ENCODE assay signal across 17 cellular contexts in the genomic region with DNA sequence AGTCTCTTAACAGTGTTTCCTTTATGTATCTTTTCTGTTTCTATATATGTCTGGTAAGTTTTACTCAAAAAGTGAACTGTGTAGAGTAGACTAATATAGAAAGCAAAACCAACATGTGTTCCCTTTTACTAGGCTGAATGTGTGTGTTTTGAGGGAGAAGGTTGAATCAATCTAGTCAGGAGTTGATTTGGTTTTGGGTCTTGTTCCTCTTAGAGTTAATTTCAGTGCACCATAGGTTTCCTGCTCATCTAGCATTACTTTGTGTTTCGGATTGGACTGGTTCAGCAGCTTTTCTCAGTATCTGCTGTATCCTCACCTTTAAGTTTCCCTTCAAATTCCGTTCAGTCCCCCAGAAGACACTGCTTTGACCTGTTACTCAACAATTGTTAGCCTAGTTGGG. TPM values are rescaled to one million over a fixed set of nuclear protein-coding genes. Genes with fewer than 3 reads are reported as not detected.
DNase-seq lines count a peak whose midpoint lies in the region; ATAC-seq and TF ChIP-seq lines count a peak whose summit lies in the region.
"Had no signal": no experiment of that assay in that cellular context is flagged by ENCODE, and none has a peak within 500 bp of the region (broad histone marks: within the 10 kb centered on the region; RNA-seq: fewer than 3 reads in every experiment).

No MANE protein-coding gene starts in this region.

- intact Hi-C loops in mammary epithelial cell (cut with micrococcal nuclease): no loop called here

- H3K4me3 ChIP-seq in mammary epithelial cell (replicated peaks in 1 of 3; ENCODE audit: insufficient read depth in 1 of 3, low read depth in 2 of 3, low read length in 3 of 3): no peak overlapping the region
- H3K4me3 ChIP-seq: mucosa of descending colon, uterus had no signal

- CTCF ChIA-PET in mammary epithelial cell (lab: Charles Lee; ENCODE audit: low non-redundant PET): no interaction called here

- no peaks in the 10 kb centered on the region for H3K36me3 Mint-ChIP-seq in activated T-cell treated with anti-CD3 and anti-CD28 coated beads, Interleukin-2, amount 50 U/mL, for 24 hours (ENCODE audit: low read depth)
- H3K36me3 Mint-ChIP-seq in activated T-cell treated with anti-CD3 and anti-CD28 coated beads, Interleukin-2, amount 50 U/mL, for 4 hours (ENCODE audit: insufficient read depth): no peaks in the 10 kb centered on the region
- H3K36me3 Mint-ChIP-seq in stimulated activated effector memory CD8-positive, alpha-beta T cell treated with anti-CD3 and anti-CD28 coated beads, Interleukin-12 subunit alpha, Interleukin-12 subunit beta, amount 100 ng/mL, for 72 hours: no peaks in the 10 kb centered on the region

- H3K4me2 ChIP-seq in mammary epithelial cell (ENCODE audit: insufficient read depth, low read depth, low read length): no peak overlapping the region
- H3K4me2 ChIP-seq: SK-N-SH had no signal

- H2AFZ ChIP-seq in mammary epithelial cell (ENCODE audit: low read depth, low read length): no peak overlapping the region

- no peaks in the 10 kb centered on the region for H4K20me1 ChIP-seq in mammary epithelial cell (ENCODE audit: insufficient read depth, low read length)

- H3K9ac ChIP-seq in mammary epithelial cell (ENCODE audit: insufficient read depth, low read length): no peak overlapping the region
- H3K9ac ChIP-seq: SK-N-SH had no signal

- H3K27me3 ChIP-seq in mammary epithelial cell (ENCODE audit: insufficient read depth, low read length): no peaks in the 10 kb centered on the region
- H3K27me3 ChIP-seq: uterus had no signal

- BruUV-seq in mammary epithelial cell (replicated peaks; lab: Mats Ljungman, UMichigan): no TSS peak

- H3K9me3 Mint-ChIP-seq in activated T-cell treated with anti-CD3 and anti-CD28 coated beads, Interleukin-2, amount 50 U/mL, for 24 hours: peaks cover 12% of the 10 kb centered on the region
- H3K9me3 Mint-ChIP-seq in activated T-cell treated with anti-CD3 and anti-CD28 coated beads, Interleukin-2, amount 50 U/mL, for 4 hours: peaks cover 13% of the 10 kb centered on the region
- peaks cover 2% of the 10 kb centered on the region for H3K9me3 Mint-ChIP-seq in stimulated activated effector memory CD8-positive, alpha-beta T cell treated with anti-CD3 and anti-CD28 coated beads, Interleukin-12 subunit alpha, Interleukin-12 subunit beta, amount 100 ng/mL, for 72 hours

- in situ Hi-C loops in mammary epithelial cell (cut with MboI; ENCODE audit: low sequenced_read_pairs in 2 of 2): no loop called here

- dilution Hi-C loops in mammary epithelial cell (cut with HindIII; ENCODE audit: low sequenced_read_pairs): no loop called here

- peaks cover 11% of the 10 kb centered on the region for H3K27me3 Mint-ChIP-seq in activated T-cell treated with anti-CD3 and anti-CD28 coated beads, Interleukin-2, amount 50 U/mL, for 24 hours
- H3K27me3 Mint-ChIP-seq in activated T-cell treated with anti-CD3 and anti-CD28 coated beads, Interleukin-2, amount 50 U/mL, for 4 hours (ENCODE audit: low read depth): peaks cover 3% of the 10 kb centered on the region

- 69% methylated on average over 2 of the region's 2 CpGs for WGBS in mammary epithelial cell (ENCODE audit: low coverage, missing lambda C conversion rate)

- H3K27ac ChIP-seq in mammary epithelial cell (ENCODE audit: insufficient read depth, low read depth, low read length): no peak overlapping the region
- H3K27ac ChIP-seq: uterus had no signal

- peaks cover 12% of the 10 kb centered on the region for H3K4me1 Mint-ChIP-seq in activated T-cell treated with anti-CD3 and anti-CD28 coated beads, Interleukin-2, amount 50 U/mL, for 24 hours (ENCODE audit: low read depth)
- H3K4me1 Mint-ChIP-seq in activated T-cell treated with anti-CD3 and anti-CD28 coated beads, Interleukin-2, amount 50 U/mL, for 4 hours (ENCODE audit: low read depth): peaks cover 2% of the 10 kb centered on the region
- no peaks in the 10 kb centered on the region for H3K4me1 Mint-ChIP-seq in stimulated activated effector memory CD8-positive, alpha-beta T cell treated with anti-CD3 and anti-CD28 coated beads, Interleukin-12 subunit alpha, Interleukin-12 subunit beta, amount 100 ng/mL, for 72 hours

- ATAC-seq in activated T-cell treated with anti-CD3 and anti-CD28 coated beads, Interleukin-2, amount 50 U/mL, for 4 hours: no peak
- ATAC-seq in GM21723 (IDR thresholded peaks at IDR 0.05; ENCODE audit: unreplicated experiment) (peak; percentile 70), HG03520 (IDR thresholded peaks at IDR 0.05; ENCODE audit: unreplicated experiment) (peak; percentile 74)
- ATAC-seq in stimulated activated effector memory CD8-positive, alpha-beta T cell treated with anti-CD3 and anti-CD28 coated beads, Interleukin-12 subunit alpha, Interleukin-12 subunit beta, amount 100 ng/mL, for 72 hours: peak; percentile 40
- ATAC-seq: mucosa of descending colon had no signal

- no peaks in the 10 kb centered on the region for H3K79me2 ChIP-seq in mammary epithelial cell (ENCODE audit: insufficient read depth, low read length)

- no peaks in the 10 kb centered on the region for H3K9me3 ChIP-seq in mammary epithelial cell (replicated peaks; ENCODE audit: insufficient read depth, low read length)
- H3K9me3 ChIP-seq: mucosa of descending colon, SK-N-SH, uterus had no signal

- TF ChIP-seq CTCF in mammary epithelial cell (conservative IDR thresholded peaks at IDR 0.05 in 1 of 2, IDR thresholded peaks at IDR 0.05 in 1 of 2; ENCODE audit: extremely low read depth in 1 of 2, insufficient read depth in 1 of 2, low read depth in 1 of 2, low read length in 2 of 2): no peak

- peak overlapping the region; percentile 11 for H3K27ac Mint-ChIP-seq in activated T-cell treated with anti-CD3 and anti-CD28 coated beads, Interleukin-2, amount 50 U/mL, for 24 hours
- no peak overlapping the region for H3K27ac Mint-ChIP-seq in stimulated activated effector memory CD8-positive, alpha-beta T cell treated with anti-CD3 and anti-CD28 coated beads, Interleukin-12 subunit alpha, Interleukin-12 subunit beta, amount 100 ng/mL, for 72 hours
- H3K27ac Mint-ChIP-seq: progenitor cell of endocrine pancreas had no signal

- no peak for DNase-seq in activated T-cell treated with anti-CD3 and anti-CD28 coated beads, Interleukin-2, amount 50 U/mL, for 24 hours
- no peak for DNase-seq in activated T-cell treated with anti-CD3 and anti-CD28 coated beads, Interleukin-2, amount 50 U/mL, for 4 hours
- DNase-seq in stimulated activated effector memory CD8-positive, alpha-beta T cell treated with anti-CD3 and anti-CD28 coated beads, Interleukin-12 subunit alpha, Interleukin-12 subunit beta, amount 100 ng/mL, for 72 hours (ENCODE audit: low spot score in 2 of 2): no peak
- DNase-seq in cerebellar nuclear complex (lab: John Stamatoyannopoulos, UW): no peak
- DNase-seq in NK-92 treated with Interleukin-12 subunit alpha and Interleukin-12 subunit beta, amount 100 ng/mL, for 24 hours (lab: John Stamatoyannopoulos, UW): no peak
- no peak for DNase-seq in mammary epithelial cell
- DNase-seq: COR-L47; effector memory CD4-positive, alpha-beta T cell; islet precursor cell; mucosa of descending colon; NCI-H1417; SK-N-SH; uterus had no signal

- no peaks in the 10 kb centered on the region for H3K36me3 ChIP-seq in mammary epithelial cell (ENCODE audit: insufficient read depth, low read length)
- H3K36me3 ChIP-seq: uterus had no signal

- no peaks in the 10 kb centered on the region for H3K4me1 ChIP-seq in mammary epithelial cell (ENCODE audit: insufficient read depth, low read length)
- H3K4me1 ChIP-seq: uterus had no signal

- no peak overlapping the region for H3K4me3 Mint-ChIP-seq in activated T-cell treated with anti-CD3 and anti-CD28 coated beads, Interleukin-2, amount 50 U/mL, for 24 hours
- no peak overlapping the region for H3K4me3 Mint-ChIP-seq in activated T-cell treated with anti-CD3 and anti-CD28 coated beads, Interleukin-2, amount 50 U/mL, for 4 hours
- H3K4me3 Mint-ChIP-seq in stimulated activated effector memory CD8-positive, alpha-beta T cell treated with anti-CD3 and anti-CD28 coated beads, Interleukin-12 subunit alpha, Interleukin-12 subunit beta, amount 100 ng/mL, for 72 hours: no peak overlapping the region

RNA-seq across cellular contexts. Expression of gene TRIM43, which starts 52.0 kb away (rescaled TPM):
- not detected for total RNA-seq in activated T-cell treated with anti-CD3 and anti-CD28 coated beads, Interleukin-2, amount 50 U/mL, for 4 hours
- under 1 TPM in 1 of 2 donors, not detected in 1; 0.24 TPM for total RNA-seq in mammary epithelial cell
- polyA plus RNA-seq in mammary epithelial cell: 0.09 TPM
- not detected for polyA minus RNA-seq in mammary epithelial cell
- total RNA-seq: frontal cortex, mucosa of descending colon, progenitor cell of endocrine pancreas had no signal

RNA-seq across cellular contexts. Expression of gene TRIM43B, which starts 55.3 kb away (rescaled TPM):
- total RNA-seq in activated T-cell treated with anti-CD3 and anti-CD28 coated beads, Interleukin-2, amount 50 U/mL, for 4 hours: not detected
- total RNA-seq in mammary epithelial cell: under 1 TPM in 1 of 2 donors, not detected in 1; 0.17 TPM
- polyA plus RNA-seq in mammary epithelial cell: 0.09 TPM
- not detected for polyA minus RNA-seq in mammary epithelial cell
- total RNA-seq: frontal cortex, mucosa of descending colon, progenitor cell of endocrine pancreas, uterus had no signal

Comparison
In these comparisons a context has a peak if more than half of its experiments do, and no peak if none do; other contexts are left out.
1. ATAC-seq: peak in GM21723 (single experiment), HG03520 (single experiment) and stimulated activated effector memory CD8-positive, alpha-beta T cell treated with anti-CD3 and anti-CD28 coated beads, Interleukin-12 subunit alpha, Interleukin-12 subunit beta, amount 100 ng/mL, for 72 hours (single experiment); none in activated T-cell treated with anti-CD3 and anti-CD28 coated beads, Interleukin-2, amount 50 U/mL, for 4 hours (0 of 2).